In the genomic region with DNA sequence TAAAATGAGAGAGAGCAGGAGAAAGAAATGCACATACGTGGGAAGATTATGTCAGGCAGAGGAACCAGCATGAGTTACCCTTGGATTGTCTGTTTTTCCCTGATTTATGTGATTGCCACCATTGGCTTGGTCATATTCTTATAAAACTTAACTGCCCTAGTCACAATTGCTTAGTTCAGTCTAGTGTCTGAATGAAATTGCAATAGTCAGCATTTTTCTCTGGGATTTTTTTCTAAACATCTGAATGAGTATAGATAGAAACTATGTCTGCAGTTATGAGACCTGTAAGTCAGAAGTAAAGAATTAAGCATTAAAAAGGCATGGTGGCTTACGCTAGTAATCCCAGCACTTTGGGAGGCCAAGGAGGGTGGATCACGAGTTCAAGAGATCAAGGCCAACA, we compare ENCODE assay signal across 1 cellular context.
A peak's percentile ranks its signal among the peaks of the same experiment; 100 is the strongest.
TF ChIP-seq lines count a peak whose summit lies in the region.

No MANE protein-coding gene starts in this region.

TF ChIP-seq in K562, 482 proteins besides CTCF, POLR2A, EP300 and RAD21 (continued from another document):
- TF ChIP-seq RB1 (IDR thresholded peaks at IDR 0.05; ENCODE audit: low read depth) (no peak), RBM17 (IDR thresholded peaks at IDR 0.05; ENCODE audit: borderline replicate concordance, low read depth, low read length) (no peak), ESRRA (IDR thresholded peaks at IDR 0.05; ENCODE audit: borderline replicate concordance, low read depth) (no peak), NR2C1 (IDR thresholded peaks at IDR 0.05) (no peak), NR2C1 (tag; IDR thresholded peaks at IDR 0.05) (no peak), MAFK (IDR thresholded peaks at IDR 0.05; ENCODE audit: low read length) (peak; percentile 94), MAFF (IDR thresholded peaks at IDR 0.05; ENCODE audit: low read length) (peak; percentile 91), MEIS2 (IDR thresholded peaks at IDR 0.05; ENCODE audit: partially characterized antibody) (no peak), ZNF316 (IDR thresholded peaks at IDR 0.05) (peak; percentile 79), FOXK1 (CRISPR knock-in tag; IDR thresholded peaks at IDR 0.05; ENCODE audit: borderline replicate concordance) (no peak), FOXK2 (conservative IDR thresholded peaks at IDR 0.05 in 1 of 2, IDR thresholded peaks at IDR 0.05 in 1 of 2; ENCODE audit: low read depth in 2 of 2) (no peak), C11orf30 (IDR thresholded peaks at IDR 0.05; ENCODE audit: low read depth) (peak; percentile 58; the same call in 1 of the 2 replicates), GATA2 (CRISPR knock-in tag; IDR thresholded peaks at IDR 0.05) (no peak), ZEB2 (IDR thresholded peaks at IDR 0.05) (no peak), NONO (IDR thresholded peaks at IDR 0.05; ENCODE audit: low read depth in 2 of 2, low read length in 1 of 2) (no peak), MAFG (tag; conservative IDR thresholded peaks at IDR 0.05) (peak; percentile 78)
- TF ChIP-seq, protein P1, sequence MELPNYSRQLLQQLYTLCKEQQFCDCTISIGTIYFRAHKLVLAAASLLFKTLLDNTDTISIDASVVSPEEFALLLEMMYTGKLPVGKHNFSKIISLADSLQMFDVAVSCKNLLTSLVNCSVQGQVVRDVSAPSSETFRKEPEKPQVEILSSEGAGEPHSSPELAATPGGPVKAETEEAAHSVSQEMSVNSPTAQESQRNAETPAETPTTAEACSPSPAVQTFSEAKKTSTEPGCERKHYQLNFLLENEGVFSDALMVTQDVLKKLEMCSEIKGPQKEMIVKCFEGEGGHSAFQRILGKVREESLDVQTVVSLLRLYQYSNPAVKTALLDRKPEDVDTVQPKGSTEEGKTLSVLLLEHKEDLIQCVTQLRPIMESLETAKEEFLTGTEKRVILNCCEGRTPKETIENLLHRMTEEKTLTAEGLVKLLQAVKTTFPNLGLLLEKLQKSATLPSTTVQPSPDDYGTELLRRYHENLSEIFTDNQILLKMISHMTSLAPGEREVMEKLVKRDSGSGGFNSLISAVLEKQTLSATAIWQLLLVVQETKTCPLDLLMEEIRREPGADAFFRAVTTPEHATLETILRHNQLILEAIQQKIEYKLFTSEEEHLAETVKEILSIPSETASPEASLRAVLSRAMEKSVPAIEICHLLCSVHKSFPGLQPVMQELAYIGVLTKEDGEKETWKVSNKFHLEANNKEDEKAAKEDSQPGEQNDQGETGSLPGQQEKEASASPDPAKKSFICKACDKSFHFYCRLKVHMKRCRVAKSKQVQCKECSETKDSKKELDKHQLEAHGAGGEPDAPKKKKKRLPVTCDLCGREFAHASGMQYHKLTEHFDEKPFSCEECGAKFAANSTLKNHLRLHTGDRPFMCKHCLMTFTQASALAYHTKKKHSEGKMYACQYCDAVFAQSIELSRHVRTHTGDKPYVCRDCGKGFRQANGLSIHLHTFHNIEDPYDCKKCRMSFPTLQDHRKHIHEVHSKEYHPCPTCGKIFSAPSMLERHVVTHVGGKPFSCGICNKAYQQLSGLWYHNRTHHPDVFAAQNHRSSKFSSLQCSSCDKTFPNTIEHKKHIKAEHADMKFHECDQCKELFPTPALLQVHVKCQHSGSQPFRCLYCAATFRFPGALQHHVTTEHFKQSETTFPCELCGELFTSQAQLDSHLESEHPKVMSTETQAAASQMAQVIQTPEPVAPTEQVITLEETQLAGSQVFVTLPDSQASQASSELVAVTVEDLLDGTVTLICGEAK (IDR thresholded peaks at IDR 0.05) = no peak
- TF ChIP-seq, protein P1 (CRISPR knock-in tag; IDR thresholded peaks at IDR 0.05) = no peak
- TF ChIP-seq, protein P2, sequence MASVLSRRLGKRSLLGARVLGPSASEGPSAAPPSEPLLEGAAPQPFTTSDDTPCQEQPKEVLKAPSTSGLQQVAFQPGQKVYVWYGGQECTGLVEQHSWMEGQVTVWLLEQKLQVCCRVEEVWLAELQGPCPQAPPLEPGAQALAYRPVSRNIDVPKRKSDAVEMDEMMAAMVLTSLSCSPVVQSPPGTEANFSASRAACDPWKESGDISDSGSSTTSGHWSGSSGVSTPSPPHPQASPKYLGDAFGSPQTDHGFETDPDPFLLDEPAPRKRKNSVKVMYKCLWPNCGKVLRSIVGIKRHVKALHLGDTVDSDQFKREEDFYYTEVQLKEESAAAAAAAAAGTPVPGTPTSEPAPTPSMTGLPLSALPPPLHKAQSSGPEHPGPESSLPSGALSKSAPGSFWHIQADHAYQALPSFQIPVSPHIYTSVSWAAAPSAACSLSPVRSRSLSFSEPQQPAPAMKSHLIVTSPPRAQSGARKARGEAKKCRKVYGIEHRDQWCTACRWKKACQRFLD (CRISPR knock-in tag; IDR thresholded peaks at IDR 0.05) = no peak
TF ChIP-seq in K562: peak in this region for 5.
